8 cellular contexts compared by ENCODE assay signal in the genomic region with DNA sequence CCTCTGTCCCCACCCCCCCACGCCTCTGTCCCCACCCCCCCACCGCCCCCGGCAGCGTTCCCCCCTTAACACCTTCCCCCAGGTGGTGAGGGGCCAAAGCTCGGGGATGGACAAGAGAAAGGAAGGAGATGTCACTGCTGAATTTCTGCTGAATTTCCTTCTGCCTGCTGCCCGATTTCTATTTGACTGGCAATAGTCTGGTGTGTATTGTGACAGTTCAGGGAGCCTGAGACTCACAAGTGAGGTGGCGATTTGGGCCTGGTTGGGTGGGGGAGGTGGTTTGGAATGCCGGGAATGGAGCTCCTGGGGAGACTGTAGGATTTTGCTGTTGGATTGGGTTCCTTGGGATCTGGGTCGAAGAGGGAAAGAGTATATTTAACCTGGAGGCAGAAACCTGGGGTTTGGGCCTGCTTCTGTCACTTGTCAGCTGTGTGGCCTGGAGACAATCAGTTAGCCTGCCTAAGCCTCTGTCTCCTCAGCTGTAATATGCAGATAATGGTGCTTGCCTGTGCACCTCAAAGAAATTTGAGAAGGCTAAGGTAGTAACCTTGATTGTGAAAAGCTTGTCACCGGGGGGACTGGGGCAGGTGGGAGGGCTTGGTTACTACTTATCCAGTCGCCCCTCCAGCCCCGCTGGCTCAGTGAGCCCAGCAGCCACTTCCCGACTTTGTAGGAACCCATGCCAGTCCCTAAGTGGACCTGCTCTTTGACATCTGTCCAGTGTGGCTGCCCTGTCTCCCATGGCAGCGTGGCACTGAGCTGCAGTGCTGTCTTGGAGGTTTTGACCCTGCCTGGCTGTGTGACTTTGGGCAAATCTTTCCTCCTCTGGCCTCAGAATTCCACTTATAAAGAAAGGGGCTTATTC. TPM values are rescaled to one million over a fixed set of nuclear protein-coding genes. Genes with fewer than 3 reads are reported as not detected.
DNase-seq lines count a peak whose midpoint lies in the region; TF ChIP-seq lines count a peak whose summit lies in the region.

No MANE protein-coding gene starts in this region.

- H3K36me3 ChIP-seq in rectal smooth muscle tissue (ENCODE audit: control insufficient read depth, insufficient read depth, low read length) = no peaks in the 10 kb centered on the region

- H3K27me3 ChIP-seq in rectal smooth muscle tissue (ENCODE audit: control insufficient read depth, insufficient read depth, low read length) = no peaks in the 10 kb centered on the region

- peak overlapping the region; percentile 5 for H3K4me3 Mint-ChIP-seq in activated naive CD4-positive, alpha-beta T cell treated with anti-CD3 and anti-CD28 coated beads, Interleukin-2, amount 10 ng/mL, durations not matched to agents 7 days and 5 days
- H3K4me3 Mint-ChIP-seq in glutamatergic neuron (ENCODE audit: unreplicated experiment) = peak overlapping the region; percentile 28

- no peaks in the 10 kb centered on the region for H3K9me3 Mint-ChIP-seq in activated naive CD4-positive, alpha-beta T cell treated with anti-CD3 and anti-CD28 coated beads, Interleukin-2, amount 10 ng/mL, durations not matched to agents 7 days and 5 days
- peaks cover 8% of the 10 kb centered on the region for H3K9me3 Mint-ChIP-seq in glutamatergic neuron (ENCODE audit: unreplicated experiment)

- H3K4me1 Mint-ChIP-seq in activated naive CD4-positive, alpha-beta T cell treated with anti-CD3 and anti-CD28 coated beads, Interleukin-2, amount 10 ng/mL, durations not matched to agents 7 days and 5 days = peaks cover 23% of the 10 kb centered on the region
- H3K4me1 Mint-ChIP-seq in glutamatergic neuron (ENCODE audit: low read depth, unreplicated experiment) = peaks cover 16% of the 10 kb centered on the region

- H3K27ac Mint-ChIP-seq in activated naive CD4-positive, alpha-beta T cell treated with anti-CD3 and anti-CD28 coated beads, Interleukin-2, amount 10 ng/mL, durations not matched to agents 7 days and 5 days = no peak overlapping the region
- peak overlapping the region; percentile 26 for H3K27ac Mint-ChIP-seq in glutamatergic neuron (ENCODE audit: unreplicated experiment)

- CTCF ChIA-PET in activated naive CD4-positive, alpha-beta T cell treated with anti-CD3 and anti-CD28 coated beads, Interleukin-2, amount 10 ng/mL, durations not matched to agents 7 days and 5 days (lab: Charles Lee) = interaction anchor here (0.7 to 2.2 kb wide), 6 partner anchors 9 to 25 kb away, joined by 3 to 9 read pairs (median 4); no protein-coding TSS in a partner anchor

- peak overlapping the region; percentile 32 for H3K9ac ChIP-seq in rectal smooth muscle tissue (ENCODE audit: low read length)

- no peaks in the 10 kb centered on the region for H3K36me3 Mint-ChIP-seq in activated naive CD4-positive, alpha-beta T cell treated with anti-CD3 and anti-CD28 coated beads, Interleukin-2, amount 10 ng/mL, durations not matched to agents 7 days and 5 days
- no peaks in the 10 kb centered on the region for H3K36me3 Mint-ChIP-seq in glutamatergic neuron (ENCODE audit: unreplicated experiment)

- peak overlapping the region; percentile 77 for H3K27ac ChIP-seq in VCaP
- peak overlapping the region; percentile 95 for H3K27ac ChIP-seq in rectal smooth muscle tissue (ENCODE audit: low read depth, low read length)

- TF ChIP-seq CTCF in VCaP (conservative IDR thresholded peaks at IDR 0.05) (no peak), glutamatergic neuron (IDR thresholded peaks at IDR 0.05; ENCODE audit: partially characterized antibody, unreplicated experiment) (no peak)

- peak overlapping the region; percentile 49 for H3K4me3 ChIP-seq in rectal smooth muscle tissue (ENCODE audit: low read length)

- DNase-seq in activated naive CD4-positive, alpha-beta T cell treated with anti-CD3 and anti-CD28 coated beads, Interleukin-2, amount 10 ng/mL, durations not matched to agents 7 days and 5 days = no peak
- no peak for DNase-seq in activated naive CD4-positive, alpha-beta T cell treated with Interleukin-2 at 50 U/mL for 16 hours
- no peak for DNase-seq in glutamatergic neuron
- DNase-seq in NCI-H524 treated with DMSO at 0.1 percent for 48 hours (lab: John Stamatoyannopoulos, UW) = no peak
- no peak for DNase-seq in RKO (ENCODE audit: low spot score)
- DNase-seq in Kasumi-1 (lab: John Stamatoyannopoulos, UW) = no peak

- H3K4me1 ChIP-seq in rectal smooth muscle tissue (ENCODE audit: control insufficient read depth, insufficient read depth, low read length) = peaks cover 44% of the 10 kb centered on the region

- H3K27me3 Mint-ChIP-seq in activated naive CD4-positive, alpha-beta T cell treated with anti-CD3 and anti-CD28 coated beads, Interleukin-2, amount 10 ng/mL, durations not matched to agents 7 days and 5 days = peaks cover 88% of the 10 kb centered on the region
- peaks cover 4% of the 10 kb centered on the region for H3K27me3 Mint-ChIP-seq in glutamatergic neuron (ENCODE audit: unreplicated experiment)

RNA-seq across cellular contexts. Expression of a gene that starts 7.7 kb away (rescaled TPM):
- 47.7 TPM for total RNA-seq in glutamatergic neuron (ENCODE audit: unreplicated experiment)

RNA-seq across cellular contexts. Expression of a gene that starts 24.6 kb away (rescaled TPM):
- 114 TPM for total RNA-seq in glutamatergic neuron (ENCODE audit: unreplicated experiment)

RNA-seq across cellular contexts. Expression of a gene that starts 45.9 kb away (rescaled TPM):
- total RNA-seq in glutamatergic neuron (ENCODE audit: unreplicated experiment) = not detected

RNA-seq across cellular contexts. Expression of a gene that starts 46.5 kb away (rescaled TPM):
- total RNA-seq in glutamatergic neuron (ENCODE audit: unreplicated experiment) = 4.0 TPM

RNA-seq across cellular contexts. Expression of a gene that starts 52.3 kb away (rescaled TPM):
- total RNA-seq in glutamatergic neuron (ENCODE audit: unreplicated experiment) = 47.0 TPM
